Comparison of ENCODE assay signal across 8 cellular contexts in genomic region chr1:64745986-64746940, GRCh38. TPM values are rescaled to one million over a fixed set of nuclear protein-coding genes. Genes with fewer than 3 reads are reported as not detected.
DNase-seq lines count a peak whose midpoint lies in the region; ATAC-seq and TF ChIP-seq lines count a peak whose summit lies in the region.

No MANE protein-coding gene starts in this region.

- peaks cover 20% of the 10 kb centered on the region for H3K4me1 Mint-ChIP-seq in activated CD4-positive, alpha-beta T cell treated with anti-CD3 and anti-CD28 coated beads, Interleukin-2, amount 10 ng/mL, durations not matched to agents 7 days and 5 days

- H3K9me3 Mint-ChIP-seq in activated CD4-positive, alpha-beta T cell treated with anti-CD3 and anti-CD28 coated beads, Interleukin-2, amount 10 ng/mL, durations not matched to agents 7 days and 5 days = no peaks in the 10 kb centered on the region

- H3K9ac ChIP-seq in neural cell (ENCODE audit: low read length) = no peak overlapping the region

- no peak for TF ChIP-seq EP300 in neural cell (conservative IDR thresholded peaks at IDR 0.05; ENCODE audit: poor library complexity, severe bottlenecking)

- POLR2A ChIA-PET in activated CD4-positive, alpha-beta T cell treated with anti-CD3 and anti-CD28 coated beads, Interleukin-2, amount 10 ng/mL, durations not matched to agents 7 days and 5 days (lab: Charles Lee) = no interaction called here

- no peaks in the 10 kb centered on the region for H3K36me3 ChIP-seq in neural cell (ENCODE audit: insufficient read depth, low read length)

- H3K27ac ChIP-seq in neural cell (ENCODE audit: low read length) = no peak overlapping the region

- H3K9me2 ChIP-seq in neural cell (ENCODE audit: insufficient read depth, low read length) = no peaks in the 10 kb centered on the region

- H2AFZ ChIP-seq in neural cell (ENCODE audit: low read depth, low read length) = no peak overlapping the region

- H3K9me3 ChIP-seq in neural cell (ENCODE audit: low read length) = no peaks in the 10 kb centered on the region

- H3K4me2 ChIP-seq in neural cell (ENCODE audit: low read length) = peak overlapping the region; percentile 86

- H4K20me1 ChIP-seq in neural cell (ENCODE audit: insufficient read depth) = no peaks in the 10 kb centered on the region

- H3K27ac Mint-ChIP-seq in activated CD4-positive, alpha-beta T cell treated with anti-CD3 and anti-CD28 coated beads, Interleukin-2, amount 10 ng/mL, durations not matched to agents 7 days and 5 days = peak overlapping the region; percentile 62

- H3K4me3 Mint-ChIP-seq in activated CD4-positive, alpha-beta T cell treated with anti-CD3 and anti-CD28 coated beads, Interleukin-2, amount 10 ng/mL, durations not matched to agents 7 days and 5 days = peak overlapping the region; percentile 76

- H3K36me3 Mint-ChIP-seq in activated CD4-positive, alpha-beta T cell treated with anti-CD3 and anti-CD28 coated beads, Interleukin-2, amount 10 ng/mL, durations not matched to agents 7 days and 5 days (ENCODE audit: low read depth) = no peaks in the 10 kb centered on the region

- ATAC-seq in GM21526 (IDR thresholded peaks at IDR 0.05; ENCODE audit: low FRiP score, unreplicated experiment) (no peak), HG03354 (IDR thresholded peaks at IDR 0.05; ENCODE audit: poor library complexity, severe bottlenecking, unreplicated experiment) (no peak)

- H3K27me3 Mint-ChIP-seq in activated CD4-positive, alpha-beta T cell treated with anti-CD3 and anti-CD28 coated beads, Interleukin-2, amount 10 ng/mL, durations not matched to agents 7 days and 5 days = peaks cover 25% of the 10 kb centered on the region

- no peaks in the 10 kb centered on the region for H3K79me2 ChIP-seq in neural cell (replicated peaks; ENCODE audit: insufficient read depth, low read length)

- H3K4me3 ChIP-seq in epithelial cell of proximal tubule (ENCODE audit: low read depth, low read length) (peak overlapping the region; percentile 79), neural cell (ENCODE audit: low read length) (peak overlapping the region; percentile 86)

- DNase-seq in activated CD4-positive, alpha-beta T cell treated with anti-CD3 and anti-CD28 coated beads, Interleukin-2, amount 10 ng/mL, durations not matched to agents 7 days and 5 days = no peak
- no peak for DNase-seq in activated CD4-positive, alpha-beta T cell treated with anti-CD3 and anti-CD28 coated beads, Interleukin-2, amount 50 U/mL, for 1 hour
- DNase-seq in RKO (ENCODE audit: low spot score) (peak; percentile 24), epithelial cell of proximal tubule (ENCODE audit: low read depth) (no peak), iPS-NIHi7 (ENCODE audit: extremely low spot score) (no peak)

- no peaks in the 10 kb centered on the region for H3K27me3 ChIP-seq in neural cell (ENCODE audit: insufficient read depth, low read depth, low read length)

- H3F3A ChIP-seq in neural cell (ENCODE audit: insufficient read depth, low read length, poor library complexity, severe bottlenecking) = no peaks in the 10 kb centered on the region

- TF ChIP-seq RAD21 in neural cell (conservative IDR thresholded peaks at IDR 0.05) = no peak

- TF ChIP-seq CTCF in epithelial cell of proximal tubule (conservative IDR thresholded peaks at IDR 0.05; ENCODE audit: low read depth, low read length) (no peak), neural cell (IDR thresholded peaks at IDR 0.05; ENCODE audit: poor library complexity, severe bottlenecking) (no peak)

- CTCF ChIA-PET in activated CD4-positive, alpha-beta T cell treated with anti-CD3 and anti-CD28 coated beads, Interleukin-2, amount 10 ng/mL, durations not matched to agents 7 days and 5 days (lab: Charles Lee) = interaction anchor here (1.2 to 1.6 kb wide), 4 partner anchors 11 to 329 kb away, joined by 3 read pairs; no protein-coding TSS in a partner anchor

TF ChIP-seq in neural cell, 6 proteins besides CTCF, POLR2A, EP300 and RAD21:
- TF ChIP-seq MXI1 (conservative IDR thresholded peaks at IDR 0.05; ENCODE audit: poor library complexity, severe bottlenecking) = peak; percentile 15
- TF ChIP-seq, protein P1, sequence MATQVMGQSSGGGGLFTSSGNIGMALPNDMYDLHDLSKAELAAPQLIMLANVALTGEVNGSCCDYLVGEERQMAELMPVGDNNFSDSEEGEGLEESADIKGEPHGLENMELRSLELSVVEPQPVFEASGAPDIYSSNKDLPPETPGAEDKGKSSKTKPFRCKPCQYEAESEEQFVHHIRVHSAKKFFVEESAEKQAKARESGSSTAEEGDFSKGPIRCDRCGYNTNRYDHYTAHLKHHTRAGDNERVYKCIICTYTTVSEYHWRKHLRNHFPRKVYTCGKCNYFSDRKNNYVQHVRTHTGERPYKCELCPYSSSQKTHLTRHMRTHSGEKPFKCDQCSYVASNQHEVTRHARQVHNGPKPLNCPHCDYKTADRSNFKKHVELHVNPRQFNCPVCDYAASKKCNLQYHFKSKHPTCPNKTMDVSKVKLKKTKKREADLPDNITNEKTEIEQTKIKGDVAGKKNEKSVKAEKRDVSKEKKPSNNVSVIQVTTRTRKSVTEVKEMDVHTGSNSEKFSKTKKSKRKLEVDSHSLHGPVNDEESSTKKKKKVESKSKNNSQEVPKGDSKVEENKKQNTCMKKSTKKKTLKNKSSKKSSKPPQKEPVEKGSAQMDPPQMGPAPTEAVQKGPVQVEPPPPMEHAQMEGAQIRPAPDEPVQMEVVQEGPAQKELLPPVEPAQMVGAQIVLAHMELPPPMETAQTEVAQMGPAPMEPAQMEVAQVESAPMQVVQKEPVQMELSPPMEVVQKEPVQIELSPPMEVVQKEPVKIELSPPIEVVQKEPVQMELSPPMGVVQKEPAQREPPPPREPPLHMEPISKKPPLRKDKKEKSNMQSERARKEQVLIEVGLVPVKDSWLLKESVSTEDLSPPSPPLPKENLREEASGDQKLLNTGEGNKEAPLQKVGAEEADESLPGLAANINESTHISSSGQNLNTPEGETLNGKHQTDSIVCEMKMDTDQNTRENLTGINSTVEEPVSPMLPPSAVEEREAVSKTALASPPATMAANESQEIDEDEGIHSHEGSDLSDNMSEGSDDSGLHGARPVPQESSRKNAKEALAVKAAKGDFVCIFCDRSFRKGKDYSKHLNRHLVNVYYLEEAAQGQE (IDR thresholded peaks at IDR 0.05; ENCODE audit: borderline replicate concordance) = no peak

RNA-seq across cellular contexts. Expression of gene RAVER2, which starts 1.4 kb away (rescaled TPM):
- total RNA-seq in activated CD4-positive, alpha-beta T cell treated with anti-CD3 and anti-CD28 coated beads, Interleukin-2, amount 10 ng/mL, durations not matched to agents 7 days and 5 days = 1 to 10 TPM; 1.7 TPM
- total RNA-seq in epithelial cell of proximal tubule = 6.9 and 9.8 TPM in 2 replicates
- polyA plus RNA-seq in neural cell = 8.1 and 8.3 TPM in 2 replicates
- 13.9 and 16.9 TPM in 2 replicates for polyA minus RNA-seq in neural cell
